In the genomic region with DNA sequence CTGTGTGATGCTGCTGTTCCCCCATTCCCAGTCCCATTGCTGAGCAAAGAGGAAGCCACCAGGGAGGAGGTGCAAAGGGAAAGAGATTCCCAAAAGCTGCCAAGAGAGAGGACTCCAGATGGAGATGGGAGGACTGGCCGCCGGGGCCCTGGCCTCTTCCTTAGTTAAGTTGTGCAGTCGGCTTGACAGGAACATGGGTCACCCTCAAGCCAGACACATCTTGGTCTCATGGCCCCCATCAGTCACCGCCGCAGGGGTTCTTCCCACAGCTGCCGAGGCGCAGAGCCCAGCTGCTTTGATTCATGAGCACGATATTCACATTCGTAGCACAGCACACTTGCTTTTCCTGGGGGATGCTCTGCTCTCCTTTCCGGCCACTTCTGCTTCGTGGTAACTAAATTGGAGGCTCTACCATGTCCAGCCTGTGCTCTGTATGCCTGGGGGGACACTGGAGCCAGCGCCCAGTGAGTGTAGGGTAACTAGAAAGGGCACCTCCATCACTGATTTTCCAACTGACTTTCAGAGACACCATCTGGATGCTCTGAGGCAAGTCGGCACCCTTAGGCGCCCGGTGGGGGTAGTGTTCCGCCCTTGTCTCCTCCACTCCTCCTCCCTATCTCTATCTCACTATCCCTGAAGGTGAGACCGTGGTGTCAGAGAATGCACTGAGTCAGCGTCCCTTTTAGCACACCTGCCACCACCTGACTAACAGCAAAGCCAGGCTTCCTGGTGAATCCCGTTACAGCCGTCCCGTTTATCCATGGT, we compare ENCODE assay signal across 27 cellular contexts. TPM values are rescaled to one million over a fixed set of nuclear protein-coding genes. Genes with fewer than 3 reads are reported as not detected.
A peak's percentile ranks its signal among the peaks of the same experiment; 100 is the strongest.
DNase-seq lines count a peak whose midpoint lies in the region; ATAC-seq and TF ChIP-seq lines count a peak whose summit lies in the region.
"Had no signal": no experiment of that assay in that cellular context is flagged by ENCODE, and none has a peak within 500 bp of the region (broad histone marks: within the 10 kb centered on the region; RNA-seq: fewer than 3 reads in every experiment).

No MANE protein-coding gene starts in this region.

- H3K9me3 ChIP-seq in IMR-90 (ENCODE audit: control insufficient read depth, insufficient read depth, low read length): no peaks in the 10 kb centered on the region

- no peak overlapping the region; the same call in 1 of the 2 replicates for H2BK120ac ChIP-seq in IMR-90 (ENCODE audit: low read depth, low read length)

- no peak overlapping the region; the same call in 1 of the 2 replicates for H2BK20ac ChIP-seq in IMR-90 (ENCODE audit: low read depth, low read length)

- no peak overlapping the region for H3K4me2 ChIP-seq in IMR-90 (ENCODE audit: low read depth, low read length)

- peak overlapping the region; percentile 44 for H3K4ac ChIP-seq in IMR-90 (ENCODE audit: low read depth, low read length)

- no peak overlapping the region for H3K4me3 Mint-ChIP-seq in progenitor cell of endocrine pancreas (ENCODE audit: low read depth)
- H3K4me3 Mint-ChIP-seq in effector memory CD8-positive, alpha-beta T cell: no peak overlapping the region
- H3K4me3 Mint-ChIP-seq: activated CD4-positive, alpha-beta T cell treated with anti-CD3 and anti-CD28 coated beads for 36 hours; activated naive CD4-positive, alpha-beta T cell treated with anti-CD3 and anti-CD28 coated beads, Interleukin-2, amount 50 U/mL, for 24 hours; activated T-cell treated with anti-CD3 and anti-CD28 coated beads, Interleukin-2, amount 50 U/mL, for 72 hours; CD4-positive, alpha-beta T cell; central memory CD8-positive, alpha-beta T cell; H9; type B pancreatic cell had no signal

- H2AK9ac ChIP-seq in IMR-90 (replicated peaks; ENCODE audit: low read depth, low read length, poor library complexity): peak overlapping the region; percentile 69

- no peak overlapping the region for H4K8ac ChIP-seq in IMR-90 (ENCODE audit: low read depth in 2 of 2, low read length in 2 of 2)

- no peak for ATAC-seq in IMR-90 (ENCODE audit: low read depth)
- no peak for ATAC-seq in HG03520 (IDR thresholded peaks at IDR 0.05; ENCODE audit: unreplicated experiment)
- ATAC-seq in effector memory CD8-positive, alpha-beta T cell (replicated peaks): no peak
- ATAC-seq in left colon: no peak
- ATAC-seq: activated CD4-positive, alpha-beta T cell treated with anti-CD3 and anti-CD28 coated beads for 36 hours; activated T-cell treated with anti-CD3 and anti-CD28 coated beads, Interleukin-2, amount 50 U/mL, for 72 hours; stimulated activated naive CD8-positive, alpha-beta T cell treated with anti-CD3 and anti-CD28 coated beads, Interleukin-15, Interleukin-2, amounts not matched to agents 100 U/mL and 50 U/mL, for 24 hours had no signal

- H3K27ac ChIP-seq in IMR-90 (ENCODE audit: insufficient read depth, low read length): no peak overlapping the region
- H3K27ac ChIP-seq: epithelial cell of prostate had no signal

- 56% methylated on average over 8 of the region's 21 CpGs; no CpG with 5 or more reads in 1 of the 2 experiments for WGBS in IMR-90 (ENCODE audit: extremely low coverage in 2 of 2, insufficient read length in 1 of 2), 2 experiments

- H3K9me3 Mint-ChIP-seq in progenitor cell of endocrine pancreas (ENCODE audit: low read depth): no peaks in the 10 kb centered on the region
- H3K9me3 Mint-ChIP-seq in effector memory CD8-positive, alpha-beta T cell: no peaks in the 10 kb centered on the region
- H3K9me3 Mint-ChIP-seq: activated naive CD4-positive, alpha-beta T cell treated with anti-CD3 and anti-CD28 coated beads, Interleukin-2, amount 50 U/mL, for 24 hours; activated T-cell treated with anti-CD3 and anti-CD28 coated beads, Interleukin-2, amount 50 U/mL, for 72 hours; CD4-positive, alpha-beta T cell; central memory CD8-positive, alpha-beta T cell; H9 had no signal

- no peak overlapping the region for H2AFZ ChIP-seq in IMR-90 (replicated peaks; ENCODE audit: low read length, poor library complexity)

- no peak overlapping the region for H3K9ac ChIP-seq in IMR-90 (ENCODE audit: low read depth, low read length)

- no peak overlapping the region; the same call in 1 of the 2 replicates for H3K18ac ChIP-seq in IMR-90 (ENCODE audit: low read depth, low read length)

- peak overlapping the region; percentile 94 for H2BK15ac ChIP-seq in IMR-90 (ENCODE audit: low read depth, low read length)

- H4K5ac ChIP-seq in IMR-90 (ENCODE audit: low read depth, low read length): no peak overlapping the region

- peak overlapping the region; percentile 59 for H3K27ac Mint-ChIP-seq in progenitor cell of endocrine pancreas
- H3K27ac Mint-ChIP-seq in effector memory CD8-positive, alpha-beta T cell: no peak overlapping the region
- H3K27ac Mint-ChIP-seq: activated CD4-positive, alpha-beta T cell treated with anti-CD3 and anti-CD28 coated beads for 36 hours; activated naive CD4-positive, alpha-beta T cell treated with anti-CD3 and anti-CD28 coated beads, Interleukin-2, amount 50 U/mL, for 24 hours; activated T-cell treated with anti-CD3 and anti-CD28 coated beads, Interleukin-2, amount 50 U/mL, for 72 hours; CD4-positive, alpha-beta T cell; H9; type B pancreatic cell had no signal

- peaks cover 8% of the 10 kb centered on the region for H3K4me1 Mint-ChIP-seq in progenitor cell of endocrine pancreas (ENCODE audit: low read depth)
- H3K4me1 Mint-ChIP-seq in effector memory CD8-positive, alpha-beta T cell (ENCODE audit: low read depth in 2 of 2): no peaks in the 10 kb centered on the region
- H3K4me1 Mint-ChIP-seq: activated naive CD4-positive, alpha-beta T cell treated with anti-CD3 and anti-CD28 coated beads, Interleukin-2, amount 50 U/mL, for 24 hours; central memory CD8-positive, alpha-beta T cell had no signal

- H4K20me1 ChIP-seq in IMR-90 (ENCODE audit: insufficient read depth, low read length): no peaks in the 10 kb centered on the region

- dilution Hi-C loops in IMR-90 (cut with HindIII; ENCODE audit: low sequenced_read_pairs, unreplicated experiment): no loop called here

- H3K27me3 Mint-ChIP-seq in progenitor cell of endocrine pancreas: peaks cover 11% of the 10 kb centered on the region
- peaks cover 25 to 67% of the 10 kb centered on the region in 2 donors for H3K27me3 Mint-ChIP-seq in effector memory CD8-positive, alpha-beta T cell

- H3K4me3 ChIP-seq in BJ (ENCODE audit: low read depth, low read length) (peak overlapping the region; percentile 35), IMR-90 (ENCODE audit: insufficient read depth, low read depth, low read length) (no peak overlapping the region)

- H3K56ac ChIP-seq in IMR-90 (ENCODE audit: extremely low read depth, insufficient read depth, low read length): no peak overlapping the region

- BruUV-seq in IMR-90 (replicated peaks; lab: Mats Ljungman, UMichigan): no TSS peak

- in situ Hi-C loops in IMR-90 (cut with MboI; ENCODE audit: low sequenced_read_pairs): no loop called here

- no peak overlapping the region for H2BK5ac ChIP-seq in IMR-90 (ENCODE audit: low read depth, low read length, poor library complexity, severe bottlenecking)

- H3K14ac ChIP-seq in IMR-90 (replicated peaks; ENCODE audit: low read depth, low read length): 0 out of 2 replicates have a peak overlapping the region, but pooled peaks have one; percentile 35

- H3K23ac ChIP-seq in IMR-90 (ENCODE audit: low read depth, low read length): 0 out of 2 replicates have a peak overlapping the region, but pooled peaks have one; percentile 15

- no peak for TF ChIP-seq POLR2A in IMR-90 (IDR thresholded peaks at IDR 0.05; ENCODE audit: low read depth, low read length)

- TF ChIP-seq RAD21 in IMR-90 (IDR thresholded peaks at IDR 0.05; ENCODE audit: low read length): no peak

- H2AK5ac ChIP-seq in IMR-90 (ENCODE audit: low read depth, low read length): peak overlapping the region; percentile 38; the same call in 1 of the 2 replicates

- CTCF ChIA-PET in BJ (lab: Yijun Ruan, JAX): no interaction called here
- CTCF ChIA-PET in IMR-90 (lab: Yijun Ruan, JAX): no interaction called here

- DNase-seq in BJ (ENCODE audit: low read depth): no peak
- no peak for DNase-seq in IMR-90
- peak; percentile 69 for DNase-seq in fibroblast of gingiva (ENCODE audit: low read depth)
- DNase-seq in progenitor cell of endocrine pancreas (ENCODE audit: low spot score, unreplicated experiment): no peak
- no peak for DNase-seq in AML-193 (lab: John Stamatoyannopoulos, UW)
- no peak for DNase-seq in effector memory CD8-positive, alpha-beta T cell
- no peak for DNase-seq in left colon
- DNase-seq: ACHN; activated CD4-positive, alpha-beta T cell treated with anti-CD3 and anti-CD28 coated beads for 36 hours; activated T-cell treated with anti-CD3 and anti-CD28 coated beads, Interleukin-2, amount 50 U/mL, for 72 hours; aorta; CD4-positive, alpha-beta T cell; GDM1; H9; Kasumi-1; NCI-H1930; NCI-H2227 treated with DMSO at 0.1 percent for 48 hours; SHP77 treated with DMSO at 0.1 percent for 48 hours; stimulated activated CD4-positive, alpha-beta T cell treated with anti-CD3 and anti-CD28 coated beads, Interleukin-12 subunit alpha, Interleukin-12 subunit beta, amount 100 ng/mL, for 4 hours; stimulated activated CD4-positive, alpha-beta T cell treated with anti-CD3 and anti-CD28 coated beads, Interleukin-4, amount 100 ng/mL, for 4 hours; stimulated activated naive CD8-positive, alpha-beta T cell treated with anti-CD3 and anti-CD28 coated beads, Interleukin-15, Interleukin-2, amounts not matched to agents 100 U/mL and 50 U/mL, for 24 hours; SW 1271 had no signal

- H3K27me3 ChIP-seq in BJ (ENCODE audit: control insufficient read depth, insufficient read depth, low read length): no peaks in the 10 kb centered on the region
- no peaks in the 10 kb centered on the region for H3K27me3 ChIP-seq in IMR-90 (ENCODE audit: control insufficient read depth, insufficient read depth, low read length)

- POLR2A ChIA-PET in BJ (lab: Charles Lee): interaction anchor here (0.6 kb wide), 1 partner anchor 165 kb away, joined by 16 read pairs; no protein-coding TSS in a partner anchor
- POLR2A ChIA-PET in IMR-90 (lab: Charles Lee; ENCODE audit: unreplicated experiment): no interaction called here

- H3K79me1 ChIP-seq in IMR-90 (ENCODE audit: low read depth in 1 of 2, low read length in 2 of 2): peaks cover 47 to 87% of the 10 kb centered on the region in 2 experiments

- H4K91ac ChIP-seq in IMR-90 (ENCODE audit: insufficient read depth, low read depth, low read length): peak overlapping the region; percentile 54; the same call in 1 of the 2 replicates

- H3K4me1 ChIP-seq in IMR-90 (ENCODE audit: control insufficient read depth, insufficient read depth, low read length): peaks cover 28% of the 10 kb centered on the region

- peaks cover 37% of the 10 kb centered on the region for H3K9me1 ChIP-seq in IMR-90 (ENCODE audit: insufficient read depth, low read length)

- H3K36me3 Mint-ChIP-seq in progenitor cell of endocrine pancreas (ENCODE audit: insufficient read depth): no peaks in the 10 kb centered on the region
- no peaks in the 10 kb centered on the region for H3K36me3 Mint-ChIP-seq in effector memory CD8-positive, alpha-beta T cell (ENCODE audit: insufficient read depth)
- H3K36me3 Mint-ChIP-seq: activated naive CD4-positive, alpha-beta T cell treated with anti-CD3 and anti-CD28 coated beads, Interleukin-2, amount 50 U/mL, for 24 hours had no signal

- intact Hi-C loops in IMR-90 (cut with micrococcal nuclease) (no loop called here), left colon (cut with DNase I, micrococcal nuclease) (no loop called here)

- no peak for TF ChIP-seq CTCF in BJ (IDR thresholded peaks at IDR 0.05; ENCODE audit: insufficient read depth, low read depth, low read length)
- TF ChIP-seq CTCF in IMR-90 (conservative IDR thresholded peaks at IDR 0.05; ENCODE audit: low read depth, low read length): no peak
- TF ChIP-seq CTCF in progenitor cell of endocrine pancreas (IDR thresholded peaks at IDR 0.05; ENCODE audit: unreplicated experiment): no peak

- H3K36me3 ChIP-seq in BJ (ENCODE audit: control insufficient read depth, insufficient read depth, low read length): peaks cover 32% of the 10 kb centered on the region
- peaks cover 9% of the 10 kb centered on the region; the same call in 1 of the 2 replicates for H3K36me3 ChIP-seq in IMR-90 (ENCODE audit: control insufficient read depth, insufficient read depth, low read length)

RNA-seq across cellular contexts. Expression of gene TWIST2, which starts 13.3 kb away (rescaled TPM):
- 110 and 127 TPM in 2 replicates for polyA plus RNA-seq in BJ (2011; rRNA removed)
- 77.4 and 88.7 TPM in 2 replicates for polyA minus RNA-seq in BJ (2011; rRNA and poly(A)+ RNA removed)
- total RNA-seq in IMR-90 (2012; rRNA removed): 9.3 and 14.7 TPM in 2 replicates
- 33.6 and 40.0 TPM in 2 replicates for polyA plus RNA-seq in IMR-90 (2012; rRNA removed)
- polyA plus RNA-seq in IMR-90 (2012; cell fraction: cytosol; rRNA removed): 27.9 and 76.1 TPM in 2 replicates
- polyA plus RNA-seq in IMR-90 (2012; cell fraction: nucleus; rRNA removed; ENCODE audit: low replicate concordance): 18.9 and 35.7 TPM in 2 replicates
- not detected in 2 replicates for total RNA-seq in progenitor cell of endocrine pancreas
- total RNA-seq in left colon: 1 to 10 TPM; 1.7 to 4.2 TPM
- total RNA-seq: activated CD4-positive, alpha-beta T cell treated with anti-CD3 and anti-CD28 coated beads for 36 hours; activated T-cell treated with anti-CD3 and anti-CD28 coated beads, Interleukin-2, amount 50 U/mL, for 72 hours; CD4-positive, alpha-beta T cell had no signal
